ENCODE assay signal across 9 cellular contexts in the genomic region with DNA sequence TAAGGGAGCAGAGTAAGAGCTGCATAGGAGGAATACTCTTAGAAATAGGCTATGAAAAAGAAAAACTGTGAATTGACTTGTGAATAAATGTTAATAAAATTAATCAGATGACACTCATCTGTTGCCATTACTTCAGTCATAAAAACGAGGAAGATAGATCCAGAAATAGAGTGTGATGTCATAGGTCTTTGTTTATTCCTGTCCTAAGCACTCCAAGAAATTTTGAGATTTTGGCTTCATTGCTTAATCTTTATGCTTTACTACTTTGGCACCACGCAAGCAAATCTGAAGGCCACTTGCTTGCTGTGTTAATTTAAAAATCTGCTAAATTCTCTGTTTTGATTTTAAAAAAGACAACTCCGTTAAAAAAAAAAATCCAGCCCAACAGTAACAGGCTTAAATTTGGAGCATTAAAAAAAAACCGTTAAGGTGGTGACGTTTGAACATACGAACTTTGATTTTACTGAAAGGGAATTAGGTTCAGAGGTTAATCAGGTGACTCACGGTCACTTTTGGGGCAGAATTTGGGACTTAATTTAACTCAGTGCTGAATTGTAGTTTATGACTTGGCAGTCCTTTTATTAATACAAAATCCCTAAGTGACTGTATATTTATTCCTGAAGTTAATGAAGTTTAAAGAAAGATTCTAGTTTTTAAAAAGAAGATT. TPM values are rescaled to one million over a fixed set of nuclear protein-coding genes. Genes with fewer than 3 reads are reported as not detected.
DNase-seq lines count a peak whose midpoint lies in the region; ATAC-seq, FAIRE-seq and TF ChIP-seq lines count a peak whose summit lies in the region.
"Had no signal": no experiment of that assay in that cellular context is flagged by ENCODE, and none has a peak within 500 bp of the region (broad histone marks: within the 10 kb centered on the region; RNA-seq: fewer than 3 reads in every experiment).

No MANE protein-coding gene starts in this region.

- H3K27me3 ChIP-seq in esophagus squamous epithelium: no peaks in the 10 kb centered on the region
- no peaks in the 10 kb centered on the region for H3K27me3 ChIP-seq in prostate gland (replicated peaks; ENCODE audit: insufficient read depth)

- TF ChIP-seq CTCF in esophagus squamous epithelium (IDR thresholded peaks at IDR 0.05) (no peak), prostate gland (IDR thresholded peaks at IDR 0.05) (no peak)

- H3K9me3 ChIP-seq in esophagus squamous epithelium: no peaks in the 10 kb centered on the region
- H3K9me3 ChIP-seq in prostate gland: no peaks in the 10 kb centered on the region

- TF ChIP-seq POLR2A in esophagus squamous epithelium (IDR thresholded peaks at IDR 0.05) (no peak), prostate gland (IDR thresholded peaks at IDR 0.05) (no peak)

- H3K27ac ChIP-seq in esophagus squamous epithelium (peak overlapping the region in 3 of 4 donors; percentile 1 to 100 (median 99)), prostate gland (peak overlapping the region; percentile 95 to 99)

- FAIRE-seq in RCC 7860 (lab: Jason Lieb, UNC): peak; percentile 11

- H3K4me3 ChIP-seq in esophagus squamous epithelium (peak overlapping the region in 2 of 4 donors; percentile 22 to 94), prostate gland (no peak overlapping the region)

- DNase-seq in ELR (ENCODE audit: low read depth) (peak; percentile 32), RCC 7860 (ENCODE audit: low spot score) (no peak), esophagus squamous epithelium (lab: John Stamatoyannopoulos, UW) (no peak), prostate gland (ENCODE audit: low spot score) (no peak), DMS79 treated with DMSO at 0.1 percent for 48 hours (lab: John Stamatoyannopoulos, UW) (no peak)
- DNase-seq: naive B cell had no signal

- WGBS in esophagus squamous epithelium, 2 donors: 20 to 26% methylated on average over 7 of the region's 7 CpGs
- 30% methylated on average over 7 of the region's 7 CpGs for WGBS in prostate gland

- H3K36me3 ChIP-seq in esophagus squamous epithelium (peaks cover 0 to 31% (median 11%) of the 10 kb centered on the region in 3 donors), prostate gland (peaks cover 0 to 6% of the 10 kb centered on the region in 2 donors)

- peaks cover 9 to 52% (median 13%) of the 10 kb centered on the region in 3 donors for H3K4me1 ChIP-seq in esophagus squamous epithelium
- peaks cover 7% of the 10 kb centered on the region for H3K4me1 ChIP-seq in prostate gland (replicated peaks)

- intact Hi-C loops in esophagus squamous epithelium (cut with DNase I) (loop anchor here (10.0 kb wide), 1 partner anchor 249 kb away; a partner anchor contains a TSS), prostate gland (cut with DNase I) (loop anchor here (5.0 kb wide), 1 partner anchor 246 kb away; a partner anchor contains a TSS)

- ATAC-seq in HG03139 (IDR thresholded peaks at IDR 0.05; ENCODE audit: unreplicated experiment): no peak
- no peak for ATAC-seq in GM18907 (IDR thresholded peaks at IDR 0.05; ENCODE audit: unreplicated experiment)
- ATAC-seq in HG03097 (IDR thresholded peaks at IDR 0.05; ENCODE audit: low FRiP score, unreplicated experiment): no peak

RNA-seq across cellular contexts. Expression of a gene that starts 3.4 kb away (rescaled TPM):
- total RNA-seq in esophagus squamous epithelium (10 to 100 TPM; 19.4 to 52.1 (median 31.1) TPM), prostate gland (10 to 100 TPM; 57.5 to 58.5 TPM)

RNA-seq across cellular contexts. Expression of a gene that starts 27.2 kb away (rescaled TPM):
- total RNA-seq in esophagus squamous epithelium: 1 to 10 TPM in 2 of 4 donors, under 1 TPM in 2; 0.40 to 2.7 (median 1.4) TPM
- 1 to 10 TPM in 1 of 2 donors, not detected in 1; 1.5 TPM for total RNA-seq in prostate gland
